8 cellular contexts compared by ENCODE assay signal in genomic region chr19:13117772-13118423, GRCh38. TPM values are rescaled to one million over a fixed set of nuclear protein-coding genes. Genes with fewer than 3 reads are reported as not detected.
DNase-seq lines count a peak whose midpoint lies in the region; ATAC-seq and TF ChIP-seq lines count a peak whose summit lies in the region.

NACC1 (plus strand) TSS chr19:13118264; CDS start chr19:13135208, 16,944 bp downstream.

- H3K27me3 ChIP-seq in adrenal gland (no peaks in the 10 kb centered on the region), heart right ventricle (no peaks in the 10 kb centered on the region), upper lobe of right lung (no peaks in the 10 kb centered on the region)

- H3K9me3 ChIP-seq in adrenal gland (replicated peaks in 1 of 3) (no peaks in the 10 kb centered on the region), heart right ventricle (no peaks in the 10 kb centered on the region), upper lobe of right lung (no peaks in the 10 kb centered on the region)

- H3K27ac Mint-ChIP-seq in progenitor cell of endocrine pancreas, result peak within 1 kb of the TSS; percentile 99

- H3K4me1 ChIP-seq in adrenal gland (replicated peaks in 1 of 2) (peaks cover 32 to 46% of the 10 kb centered on the region in 2 donors), heart right ventricle (peaks cover 12 to 54% (median 44%) of the 10 kb centered on the region in 9 donors), upper lobe of right lung (peaks cover 35% of the 10 kb centered on the region)

- peak in 1 of 2 donors; percentile 33 for TF ChIP-seq POLR2A in adrenal gland (IDR thresholded peaks at IDR 0.05)

- peak within 1 kb of the TSS; percentile 96 for H3K4me3 Mint-ChIP-seq in progenitor cell of endocrine pancreas (ENCODE audit: low read depth)

- DNase-seq in GF-D8 (lab: John Stamatoyannopoulos, UW) (peak; percentile 80), NCI-H1417 (lab: John Stamatoyannopoulos, UW) (peak; percentile 85 to 94 (median 94)), adrenal gland (peak; percentile 86 to 91 (median 89)), heart right ventricle (peak; percentile 89 to 90), progenitor cell of endocrine pancreas (ENCODE audit: low spot score, unreplicated experiment) (peak; percentile 87), upper lobe of right lung (peak; percentile 95)

- H3K4me1 Mint-ChIP-seq in progenitor cell of endocrine pancreas (ENCODE audit: low read depth), result peaks cover 22% of the 10 kb centered on the region

- no peaks in the 10 kb centered on the region for H3K27me3 Mint-ChIP-seq in progenitor cell of endocrine pancreas

- TF ChIP-seq CTCF in adrenal gland (IDR thresholded peaks at IDR 0.05) (peak in 1 of 6 experiments; percentile 12), heart right ventricle (IDR thresholded peaks at IDR 0.05) (no peak), progenitor cell of endocrine pancreas (IDR thresholded peaks at IDR 0.05; ENCODE audit: unreplicated experiment) (no peak), upper lobe of right lung (IDR thresholded peaks at IDR 0.05) (no peak)

- ATAC-seq in HG02588 (IDR thresholded peaks at IDR 0.05; ENCODE audit: unreplicated experiment), result peak; percentile 57
- peak; percentile 93 to 97 (median 96) for ATAC-seq in heart right ventricle
- ATAC-seq in upper lobe of right lung, result peak; percentile 93

- intact Hi-C loops in T-helper 1 cell treated with Interleukin-12 subunit alpha and Interleukin-12 subunit beta and Interleukin-4 antibody, amounts not matched to agents 30 ng/mL and 1 ng/mL, for 36 hours (cut with micrococcal nuclease), result loop anchor here (1.0 to 2.0 kb wide), 4 partner anchors 14 to 173 kb away; partner anchors contain the start of genes IER2, RAD23A and STX10
- intact Hi-C loops in adrenal gland (cut with DNase I), result no loop called here
- intact Hi-C loops in heart right ventricle (cut with DNase I), result loop anchor here in 4 of 10 donors (2.0 to 10.0 kb wide), 4 partner anchors 33 to 147 kb away; partner anchors contain the start of genes IER2 (in 3 of the 4) and STX10 (in 3 of the 4)
- intact Hi-C loops in upper lobe of right lung (cut with DNase I), result no loop called here

- peaks cover 0 to 12% of the 10 kb centered on the region in 2 donors for H3K36me3 ChIP-seq in adrenal gland (replicated peaks in 1 of 2)
- peaks cover 0 to 34% (median 6%) of the 10 kb centered on the region in 9 donors for H3K36me3 ChIP-seq in heart right ventricle
- H3K36me3 ChIP-seq in upper lobe of right lung, result peaks cover 23% of the 10 kb centered on the region

- H3K4me3 ChIP-seq in adrenal gland, result peak within 1 kb of the TSS; percentile 29 to 97 (median 74)
- peak within 1 kb of the TSS; percentile 89 to 99 (median 97) for H3K4me3 ChIP-seq in heart right ventricle
- peak within 1 kb of the TSS; percentile 92 for H3K4me3 ChIP-seq in upper lobe of right lung

- no peaks in the 10 kb centered on the region for H3K9me3 Mint-ChIP-seq in progenitor cell of endocrine pancreas (ENCODE audit: low read depth)

- H3K27ac ChIP-seq in adrenal gland (peak within 1 kb of the TSS in 4 of 5 donors; percentile 35 to 85 (median 65)), heart right ventricle (peak within 1 kb of the TSS in 9 of 10 donors; percentile 65 to 91 (median 77)), upper lobe of right lung (peak within 1 kb of the TSS; percentile 68)

- 2 to 15% (median 4%) methylated on average over 13 to 65 of the region's 65 CpGs for WGBS in adrenal gland, 4 donors
- WGBS in heart right ventricle, 2 donors, result 3 to 5% methylated on average over 36 to 65 of the region's 65 CpGs

- peaks cover 2% of the 10 kb centered on the region for H3K36me3 Mint-ChIP-seq in progenitor cell of endocrine pancreas (ENCODE audit: insufficient read depth)

RNA-seq across cellular contexts. Expression of gene NACC1, which starts in this region (rescaled TPM):
- total RNA-seq in T-helper 1 cell treated with Interleukin-12 subunit alpha and Interleukin-12 subunit beta and Interleukin-4 antibody, amounts not matched to agents 30 ng/mL and 1 ng/mL, for 36 hours, result 79.6 and 84.4 TPM in 2 replicates
- 10 to 100 TPM; 26.7 to 67.0 (median 48.0) TPM for total RNA-seq in adrenal gland
- 10 to 100 TPM; 12.4 to 47.7 (median 14.8) TPM for polyA plus RNA-seq in adrenal gland
- total RNA-seq in heart right ventricle, result 10 to 100 TPM; 31.1 to 58.0 (median 35.1) TPM
- polyA plus RNA-seq in heart right ventricle, result 10 to 100 TPM; 23.9 to 25.0 TPM
- total RNA-seq in progenitor cell of endocrine pancreas, result 92.3 and 103 TPM in 2 replicates
- 39.8 TPM for total RNA-seq in upper lobe of right lung

Comparison
In these comparisons a context has a peak if more than half of its experiments do, and no peak if none do; other contexts are left out.
1. Peak in every context shown above with its lines: DNase-seq, ATAC-seq, H3K4me3 ChIP-seq and H3K27ac ChIP-seq.